24 cellular contexts compared by ENCODE assay signal in the genomic region with DNA sequence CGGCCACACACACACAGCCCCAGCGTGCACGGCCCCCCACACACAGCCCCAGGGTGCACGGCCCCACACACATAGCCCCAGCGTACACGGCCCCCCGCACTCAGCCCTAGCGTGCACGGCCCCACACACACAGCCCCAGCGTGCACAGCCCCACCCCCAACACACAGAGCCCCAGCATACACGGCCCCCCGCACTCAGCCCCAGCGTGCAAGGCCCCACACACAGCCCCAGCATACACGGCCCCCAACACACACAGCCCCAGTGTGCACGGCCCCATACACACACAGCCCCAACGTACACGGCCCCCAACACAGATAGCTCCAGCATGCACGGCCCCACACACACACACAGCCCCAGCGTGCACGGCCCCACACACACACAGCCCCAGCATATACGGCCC. TPM values are rescaled to one million over a fixed set of nuclear protein-coding genes. Genes with fewer than 3 reads are reported as not detected.
A peak's percentile ranks its signal among the peaks of the same experiment; 100 is the strongest.
DNase-seq lines count a peak whose midpoint lies in the region; TF ChIP-seq lines count a peak whose summit lies in the region.
"Had no signal": no experiment of that assay in that cellular context is flagged by ENCODE, and none has a peak within 500 bp of the region (broad histone marks: within the 10 kb centered on the region; RNA-seq: fewer than 3 reads in every experiment).

No MANE protein-coding gene starts in this region.

- peaks cover 19% of the 10 kb centered on the region for H3K79me1 ChIP-seq in neuronal stem cell (ENCODE audit: low read depth, low read length)

- no peak overlapping the region for H2BK120ac ChIP-seq in neuronal stem cell (ENCODE audit: low read depth, low read length)

- peak overlapping the region; percentile 56 for H3K14ac ChIP-seq in neuronal stem cell (ENCODE audit: low read length)

- H2AK5ac ChIP-seq in neuronal stem cell (ENCODE audit: low read depth, low read length), result no peak overlapping the region

- H3K36me3 Mint-ChIP-seq in activated CD4-positive, alpha-beta T cell treated with anti-CD3 and anti-CD28 coated beads, Interleukin-2, amount 10 ng/mL, durations not matched to agents 24 days and 14 days (ENCODE audit: low read depth), result peaks cover 22% of the 10 kb centered on the region
- peaks cover 32% of the 10 kb centered on the region for H3K36me3 Mint-ChIP-seq in activated CD4-positive, alpha-beta T cell treated with anti-CD3 and anti-CD28 coated beads, Interleukin-2, amount 10 ng/mL, durations not matched to agents 7 days and 5 days (ENCODE audit: low read depth)
- peaks cover 14% of the 10 kb centered on the region for H3K36me3 Mint-ChIP-seq in glutamatergic neuron (ENCODE audit: unreplicated experiment)

- H3K27me3 ChIP-seq in OCI-LY1 (ENCODE audit: insufficient read depth, low read length) (no peaks in the 10 kb centered on the region), neuronal stem cell (ENCODE audit: control insufficient read depth in 3 of 3, insufficient read depth in 3 of 3, low read depth in 1 of 3, low read length in 3 of 3) (no peaks in the 10 kb centered on the region)
- H3K27me3 ChIP-seq: thyroid gland had no signal

- POLR2A ChIA-PET in activated CD4-positive, alpha-beta T cell treated with anti-CD3 and anti-CD28 coated beads, Interleukin-2, amount 10 ng/mL, durations not matched to agents 7 days and 5 days (lab: Charles Lee), result no interaction called here

- peak overlapping the region; percentile 76 for H3K4me2 ChIP-seq in OCI-LY1 (ENCODE audit: low read length)
- no peak overlapping the region for H3K4me2 ChIP-seq in neuronal stem cell (ENCODE audit: insufficient read depth, low read length, poor library complexity, severe bottlenecking)

- TF ChIP-seq CTCF in OCI-LY1 (IDR thresholded peaks at IDR 0.05; ENCODE audit: low read length) (no peak), glutamatergic neuron (IDR thresholded peaks at IDR 0.05; ENCODE audit: partially characterized antibody, unreplicated experiment) (no peak)

- peak overlapping the region; percentile 64 for H3K4me3 Mint-ChIP-seq in activated CD4-positive, alpha-beta T cell treated with anti-CD3 and anti-CD28 coated beads, Interleukin-2, amount 10 ng/mL, durations not matched to agents 24 days and 14 days
- H3K4me3 Mint-ChIP-seq in activated CD4-positive, alpha-beta T cell treated with anti-CD3 and anti-CD28 coated beads, Interleukin-2, amount 10 ng/mL, durations not matched to agents 7 days and 5 days, result no peak overlapping the region
- H3K4me3 Mint-ChIP-seq in glutamatergic neuron (ENCODE audit: unreplicated experiment), result no peak overlapping the region
- H3K4me3 Mint-ChIP-seq: activated CD4-positive, alpha-beta memory T cell treated with anti-CD3 and anti-CD28 coated beads for 36 hours; neural crest cell had no signal

- H3K9me3 ChIP-seq in OCI-LY1 (ENCODE audit: low read length) (no peaks in the 10 kb centered on the region), neuronal stem cell (replicated peaks in 1 of 2; ENCODE audit: control insufficient read depth in 2 of 2, insufficient read depth in 1 of 2, low read depth in 1 of 2, low read length in 2 of 2) (no peaks in the 10 kb centered on the region)
- H3K9me3 ChIP-seq: thyroid gland had no signal

- H4K91ac ChIP-seq in neuronal stem cell (ENCODE audit: low read depth, low read length, poor library complexity), result no peak overlapping the region

- no peaks in the 10 kb centered on the region for H4K20me1 ChIP-seq in OCI-LY1 (ENCODE audit: insufficient read depth, low read length)

- peak overlapping the region; percentile 89 for H3K23ac ChIP-seq in neuronal stem cell (ENCODE audit: low read depth, low read length, poor library complexity)

- WGBS in neuronal stem cell (ENCODE audit: extremely low coverage in 2 of 2, insufficient read length in 2 of 2, insufficient replicate concordance in 1 of 2), 2 donors, result no CpG with 5 or more reads among the region's 21 CpGs

- no peak overlapping the region for H2AFZ ChIP-seq in OCI-LY1 (ENCODE audit: low read length)
- no peak overlapping the region for H2AFZ ChIP-seq in neuronal stem cell (ENCODE audit: low read length)
- H2AFZ ChIP-seq: parathyroid adenoma had no signal

- no peak overlapping the region for H3K27ac ChIP-seq in OCI-LY1 (ENCODE audit: low read depth, low read length, poor library complexity, severe bottlenecking)
- H3K27ac ChIP-seq in neuronal stem cell (replicated peaks; ENCODE audit: low read length), result no peak overlapping the region
- H3K27ac ChIP-seq: 22Rv1, parathyroid adenoma, thyroid gland had no signal

- H3K18ac ChIP-seq in neuronal stem cell (ENCODE audit: low read length), result peak overlapping the region; percentile 17

- peak overlapping the region; percentile 43 for H4K8ac ChIP-seq in neuronal stem cell (ENCODE audit: low read depth, low read length)

- peaks cover 19% of the 10 kb centered on the region for H3K4me1 ChIP-seq in OCI-LY1 (ENCODE audit: insufficient read depth, low read length, severe bottlenecking)
- no peaks in the 10 kb centered on the region for H3K4me1 ChIP-seq in neuronal stem cell (ENCODE audit: control insufficient read depth in 2 of 2, insufficient read depth in 1 of 2, low read depth in 1 of 2, low read length in 2 of 2)
- H3K4me1 ChIP-seq: parathyroid adenoma, thyroid gland had no signal

- no peak overlapping the region for H2BK5ac ChIP-seq in neuronal stem cell (ENCODE audit: low read length)

- H3K27me3 Mint-ChIP-seq in activated CD4-positive, alpha-beta T cell treated with anti-CD3 and anti-CD28 coated beads, Interleukin-2, amount 10 ng/mL, durations not matched to agents 24 days and 14 days, result no peaks in the 10 kb centered on the region
- no peaks in the 10 kb centered on the region for H3K27me3 Mint-ChIP-seq in activated CD4-positive, alpha-beta T cell treated with anti-CD3 and anti-CD28 coated beads, Interleukin-2, amount 10 ng/mL, durations not matched to agents 7 days and 5 days
- H3K27me3 Mint-ChIP-seq in glutamatergic neuron (ENCODE audit: unreplicated experiment), result peaks cover 3% of the 10 kb centered on the region
- H3K27me3 Mint-ChIP-seq: activated CD4-positive, alpha-beta memory T cell treated with anti-CD3 and anti-CD28 coated beads for 36 hours; activated naive CD4-positive, alpha-beta T cell treated with anti-CD3 and anti-CD28 coated beads, Interleukin-2, amount 50 U/mL, for 24 hours had no signal

- intact Hi-C loops in activated CD4-positive, alpha-beta T cell treated with anti-CD3 and anti-CD28 coated beads, Interleukin-2, amount 10 ng/mL, durations not matched to agents 24 days and 14 days (cut with micrococcal nuclease), result no loop called here

- no peak overlapping the region for H2BK12ac ChIP-seq in neuronal stem cell (ENCODE audit: low read length)

- no peak overlapping the region for H3K4ac ChIP-seq in neuronal stem cell (ENCODE audit: low read length)

- H3K9me2 ChIP-seq in OCI-LY1 (ENCODE audit: low read depth, low read length), result no peaks in the 10 kb centered on the region

- CTCF ChIA-PET in activated CD4-positive, alpha-beta T cell treated with anti-CD3 and anti-CD28 coated beads, Interleukin-2, amount 10 ng/mL, durations not matched to agents 7 days and 5 days (lab: Charles Lee), result no interaction called here

- no peak overlapping the region for H3K27ac Mint-ChIP-seq in activated CD4-positive, alpha-beta T cell treated with anti-CD3 and anti-CD28 coated beads, Interleukin-2, amount 10 ng/mL, durations not matched to agents 24 days and 14 days
- no peak overlapping the region for H3K27ac Mint-ChIP-seq in activated CD4-positive, alpha-beta T cell treated with anti-CD3 and anti-CD28 coated beads, Interleukin-2, amount 10 ng/mL, durations not matched to agents 7 days and 5 days
- no peak overlapping the region for H3K27ac Mint-ChIP-seq in glutamatergic neuron (ENCODE audit: unreplicated experiment)
- H3K27ac Mint-ChIP-seq: activated CD4-positive, alpha-beta memory T cell treated with anti-CD3 and anti-CD28 coated beads for 36 hours had no signal

- H3K9me3 Mint-ChIP-seq in activated CD4-positive, alpha-beta T cell treated with anti-CD3 and anti-CD28 coated beads, Interleukin-2, amount 10 ng/mL, durations not matched to agents 24 days and 14 days, result no peaks in the 10 kb centered on the region
- H3K9me3 Mint-ChIP-seq in activated CD4-positive, alpha-beta T cell treated with anti-CD3 and anti-CD28 coated beads, Interleukin-2, amount 10 ng/mL, durations not matched to agents 7 days and 5 days, result peaks cover 9% of the 10 kb centered on the region
- H3K9me3 Mint-ChIP-seq in glutamatergic neuron (ENCODE audit: unreplicated experiment), result peaks cover 7% of the 10 kb centered on the region
- H3K9me3 Mint-ChIP-seq: activated T-helper 1 cell treated with anti-CD3 and anti-CD28 coated beads, Interleukin-12 subunit alpha, Interleukin-12 subunit beta, Interleukin-2, Interleukin-4 antibody, amounts not matched to agents 30 ng/mL and 10 ng/mL and 1 ng/mL, durations not matched to agents 14 hours and 24 hours and 36 hours; CD8-positive, alpha-beta T cell; neural crest cell had no signal

- H2BK15ac ChIP-seq in neuronal stem cell (ENCODE audit: low read length), result no peak overlapping the region

- H3K9ac ChIP-seq in OCI-LY1 (ENCODE audit: low read length) (peak overlapping the region; percentile 47; the same call in 1 of the 2 replicates), neuronal stem cell (ENCODE audit: low read depth, low read length, poor library complexity) (peak overlapping the region; percentile 44)
- H3K9ac ChIP-seq: parathyroid adenoma had no signal

- H3K79me2 ChIP-seq in OCI-LY1 (ENCODE audit: insufficient read depth, low read length), result peaks cover 7% of the 10 kb centered on the region

- H3K4me3 ChIP-seq in OCI-LY1 (ENCODE audit: low read depth, low read length, poor library complexity, severe bottlenecking), result peak overlapping the region; percentile 48
- no peak overlapping the region for H3K4me3 ChIP-seq in neuronal stem cell (ENCODE audit: low read length in 2 of 2)
- H3K4me3 ChIP-seq: thyroid gland had no signal

- no peaks in the 10 kb centered on the region; the same call in 1 of the 2 replicates for H3K36me3 ChIP-seq in OCI-LY1 (ENCODE audit: insufficient read depth, low read length)
- peaks cover 2 to 28% of the 10 kb centered on the region in 2 donors for H3K36me3 ChIP-seq in neuronal stem cell (replicated peaks in 1 of 2; ENCODE audit: control insufficient read depth in 2 of 2, insufficient read depth in 2 of 2, low read length in 2 of 2)

- no peaks in the 10 kb centered on the region for H3F3A ChIP-seq in OCI-LY1 (ENCODE audit: insufficient read depth, low read length)

- peaks cover 29% of the 10 kb centered on the region for H3K4me1 Mint-ChIP-seq in activated CD4-positive, alpha-beta T cell treated with anti-CD3 and anti-CD28 coated beads, Interleukin-2, amount 10 ng/mL, durations not matched to agents 24 days and 14 days
- peaks cover 37% of the 10 kb centered on the region for H3K4me1 Mint-ChIP-seq in activated CD4-positive, alpha-beta T cell treated with anti-CD3 and anti-CD28 coated beads, Interleukin-2, amount 10 ng/mL, durations not matched to agents 7 days and 5 days
- peaks cover 29% of the 10 kb centered on the region for H3K4me1 Mint-ChIP-seq in glutamatergic neuron (ENCODE audit: low read depth, unreplicated experiment)

- no peak for DNase-seq in activated CD4-positive, alpha-beta T cell treated with anti-CD3 and anti-CD28 coated beads, Interleukin-2, amount 10 ng/mL, durations not matched to agents 24 days and 14 days
- no peak for DNase-seq in activated CD4-positive, alpha-beta T cell treated with anti-CD3 and anti-CD28 coated beads, Interleukin-2, amount 10 ng/mL, durations not matched to agents 7 days and 5 days
- DNase-seq in glutamatergic neuron (peak; percentile 3), neuronal stem cell (ENCODE audit: low spot score) (no peak), NCI-H1436 treated with DMSO at 0.1 percent for 48 hours (lab: John Stamatoyannopoulos, UW) (no peak), HK-2 (ENCODE audit: unreplicated experiment) (no peak), HuH-7.5 (ENCODE audit: low spot score) (no peak)
- DNase-seq: activated CD4-positive, alpha-beta memory T cell treated with anti-CD3 and anti-CD28 coated beads for 36 hours; CD8-positive, alpha-beta T cell; DMS 273 treated with DMSO at 0.1 percent for 48 hours; HCEC 1CT; islet precursor cell; NCI-H1417 treated with DMSO at 0.1 percent for 48 hours; NCI-H345; stimulated activated CD4-positive, alpha-beta T cell treated with anti-CD3 and anti-CD28 coated beads, Interleukin-4, amount 100 ng/mL, for 4 hours; stimulated activated naive CD4-positive, alpha-beta T cell treated with Interleukin-2 at 50 U/mL for 16 hours; T-helper 1 cell had no signal

RNA-seq across cellular contexts. Expression of gene GAK, which starts 17.6 kb away (rescaled TPM):
- total RNA-seq in activated CD4-positive, alpha-beta T cell treated with anti-CD3 and anti-CD28 coated beads, Interleukin-2, amount 10 ng/mL, durations not matched to agents 24 days and 14 days, result 131 and 147 TPM in 2 replicates
- total RNA-seq in activated CD4-positive, alpha-beta T cell treated with anti-CD3 and anti-CD28 coated beads, Interleukin-2, amount 10 ng/mL, durations not matched to agents 7 days and 5 days, result 100 to 1,000 TPM; 133 to 148 TPM
- 123 TPM for total RNA-seq in glutamatergic neuron (ENCODE audit: unreplicated experiment)
- 35.3 TPM for polyA plus RNA-seq in neuronal stem cell (2013, experiment 1 of 2)
- polyA plus RNA-seq in neuronal stem cell (2013, experiment 2 of 2), result 34.3 TPM

RNA-seq across cellular contexts. Expression of gene TMEM175, which starts 17.7 kb away (rescaled TPM):
- total RNA-seq in activated CD4-positive, alpha-beta T cell treated with anti-CD3 and anti-CD28 coated beads, Interleukin-2, amount 10 ng/mL, durations not matched to agents 24 days and 14 days, result 12.7 and 13.9 TPM in 2 replicates
- 10 to 100 TPM; 38.6 to 51.7 TPM for total RNA-seq in activated CD4-positive, alpha-beta T cell treated with anti-CD3 and anti-CD28 coated beads, Interleukin-2, amount 10 ng/mL, durations not matched to agents 7 days and 5 days
- 62.7 TPM for total RNA-seq in glutamatergic neuron (ENCODE audit: unreplicated experiment)
- 8.0 TPM for polyA plus RNA-seq in neuronal stem cell (2013, experiment 1 of 2)
- 7.7 TPM for polyA plus RNA-seq in neuronal stem cell (2013, experiment 2 of 2)

RNA-seq across cellular contexts. Expression of gene DGKQ, which starts 58.8 kb away (rescaled TPM):
- total RNA-seq in activated CD4-positive, alpha-beta T cell treated with anti-CD3 and anti-CD28 coated beads, Interleukin-2, amount 10 ng/mL, durations not matched to agents 24 days and 14 days, result 15.2 and 16.6 TPM in 2 replicates
- total RNA-seq in activated CD4-positive, alpha-beta T cell treated with anti-CD3 and anti-CD28 coated beads, Interleukin-2, amount 10 ng/mL, durations not matched to agents 7 days and 5 days, result 10 to 100 TPM; 20.5 to 21.3 TPM
- total RNA-seq in glutamatergic neuron (ENCODE audit: unreplicated experiment), result 26.2 TPM
- polyA plus RNA-seq in neuronal stem cell (2013, experiment 1 of 2), result 5.4 TPM
- 5.2 TPM for polyA plus RNA-seq in neuronal stem cell (2013, experiment 2 of 2)
